11 cellular contexts compared by ENCODE assay signal in genomic region chr5:34695275-34696032, GRCh38. TPM values are rescaled to one million over a fixed set of nuclear protein-coding genes. Genes with fewer than 3 reads are reported as not detected.
DNase-seq lines count a peak whose midpoint lies in the region; ATAC-seq and TF ChIP-seq lines count a peak whose summit lies in the region.
"Had no signal": no experiment of that assay in that cellular context is flagged by ENCODE, and none has a peak within 500 bp of the region (broad histone marks: within the 10 kb centered on the region; RNA-seq: fewer than 3 reads in every experiment).

No MANE protein-coding gene starts in this region.

- H3K4me3 ChIP-seq in AG04450 (ENCODE audit: low read depth, low read length) (no peak overlapping the region; the same call in 1 of the 2 replicates), mucosa of descending colon (no peak overlapping the region)

- CTCF ChIA-PET in AG04450 (lab: Charles Lee) = interaction anchor here (0.7 kb wide), 1 partner anchor 22 kb away, joined by 6 read pairs; no protein-coding TSS in a partner anchor

- H3K4me1 ChIP-seq in mucosa of descending colon (ENCODE audit: low read depth) = peaks cover 9% of the 10 kb centered on the region

- DNase-seq in AG04450 (ENCODE audit: low read depth, low spot score) (no peak), mucosa of descending colon (no peak), NCI-H146 (lab: John Stamatoyannopoulos, UW) (no peak), GM19240 (ENCODE audit: insufficient read length, low spot score) (no peak)
- DNase-seq: head of caudate nucleus, NCI-H526, nucleus accumbens had no signal

- peak overlapping the region; percentile 41 for H3K27ac ChIP-seq in AG04450 (ENCODE audit: low read depth, low read length)

- H3K27me3 ChIP-seq in AG04450 (ENCODE audit: control insufficient read depth, insufficient read depth, low read length) = no peaks in the 10 kb centered on the region

- no peaks in the 10 kb centered on the region for H3K36me3 ChIP-seq in mucosa of descending colon (ENCODE audit: low read depth)

- H3K9me3 ChIP-seq in AG04450 (ENCODE audit: control insufficient read depth, insufficient read depth, low read length) (no peaks in the 10 kb centered on the region), mucosa of descending colon (no peaks in the 10 kb centered on the region)

- TF ChIP-seq CTCF in AG04450 (IDR thresholded peaks at IDR 0.05; ENCODE audit: low read depth, low read length) (no peak), mucosa of descending colon (IDR thresholded peaks at IDR 0.05) (no peak)

- POLR2A ChIA-PET in AG04450 (lab: Yijun Ruan, JAX) = interaction anchor here (0.7 kb wide), 1 partner anchor 109 kb away, joined by 4 read pairs; no protein-coding TSS in a partner anchor

- peak; percentile 64 for ATAC-seq in GM21423 (IDR thresholded peaks at IDR 0.05; ENCODE audit: unreplicated experiment)
- peak; percentile 47 for ATAC-seq in SK-N-SH treated with all-trans-retinoic acid at 6 μM for 48 hours
- peak; percentile 48 for ATAC-seq in mucosa of descending colon
- ATAC-seq in HG03460 (IDR thresholded peaks at IDR 0.05; ENCODE audit: unreplicated experiment) = no peak
- ATAC-seq in HG03135 (IDR thresholded peaks at IDR 0.05; ENCODE audit: unreplicated experiment) = no peak

- intact Hi-C loops in mucosa of descending colon (cut with DNase I, micrococcal nuclease) = no loop called here

TF ChIP-seq in SK-N-SH treated with all-trans-retinoic acid at 6 μM for 48 hours, 23 proteins besides CTCF, POLR2A, EP300 and RAD21:
- TF ChIP-seq GLIS3 (CRISPR knock-in tag; IDR thresholded peaks at IDR 0.05) (no peak), ZFP30 (CRISPR knock-in tag; IDR thresholded peaks at IDR 0.05) (no peak), TCF4 (CRISPR knock-in tag; IDR thresholded peaks at IDR 0.05; ENCODE audit: borderline replicate concordance) (no peak), ZNF8 (CRISPR knock-in tag; IDR thresholded peaks at IDR 0.05) (no peak), ARNTL (CRISPR knock-in tag; IDR thresholded peaks at IDR 0.05; ENCODE audit: borderline replicate concordance, low read depth) (no peak), CSDC2 (CRISPR knock-in tag; IDR thresholded peaks at IDR 0.05) (no peak), BACH2 (CRISPR knock-in tag; IDR thresholded peaks at IDR 0.05; ENCODE audit: borderline replicate concordance) (no peak), SNAI2 (CRISPR knock-in tag; IDR thresholded peaks at IDR 0.05) (no peak), TSHZ2 (CRISPR knock-in tag; IDR thresholded peaks at IDR 0.05) (no peak), POU6F1 (CRISPR knock-in tag; IDR thresholded peaks at IDR 0.05; ENCODE audit: borderline replicate concordance, low read depth) (no peak), ESRRG (CRISPR knock-in tag; IDR thresholded peaks at IDR 0.05) (no peak), ISL1 (CRISPR knock-in tag; IDR thresholded peaks at IDR 0.05) (no peak), ZNF70 (CRISPR knock-in tag; IDR thresholded peaks at IDR 0.05) (no peak), ZFP3 (CRISPR knock-in tag; IDR thresholded peaks at IDR 0.05) (no peak), RARB (CRISPR knock-in tag; IDR thresholded peaks at IDR 0.05) (no peak), OSR1 (CRISPR knock-in tag; IDR thresholded peaks at IDR 0.05) (no peak), PPARA (CRISPR knock-in tag; IDR thresholded peaks at IDR 0.05; ENCODE audit: borderline replicate concordance) (no peak)
- TF ChIP-seq, protein P1, sequence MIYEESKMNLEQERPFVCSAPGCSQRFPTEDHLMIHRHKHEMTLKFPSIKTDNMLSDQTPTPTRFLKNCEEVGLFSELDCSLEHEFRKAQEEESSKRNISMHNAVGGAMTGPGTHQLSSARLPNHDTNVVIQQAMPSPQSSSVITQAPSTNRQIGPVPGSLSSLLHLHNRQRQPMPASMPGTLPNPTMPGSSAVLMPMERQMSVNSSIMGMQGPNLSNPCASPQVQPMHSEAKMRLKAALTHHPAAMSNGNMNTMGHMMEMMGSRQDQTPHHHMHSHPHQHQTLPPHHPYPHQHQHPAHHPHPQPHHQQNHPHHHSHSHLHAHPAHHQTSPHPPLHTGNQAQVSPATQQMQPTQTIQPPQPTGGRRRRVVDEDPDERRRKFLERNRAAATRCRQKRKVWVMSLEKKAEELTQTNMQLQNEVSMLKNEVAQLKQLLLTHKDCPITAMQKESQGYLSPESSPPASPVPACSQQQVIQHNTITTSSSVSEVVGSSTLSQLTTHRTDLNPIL (CRISPR knock-in tag; IDR thresholded peaks at IDR 0.05; ENCODE audit: low read depth) = no peak

RNA-seq across cellular contexts. Expression of gene RAI14, which starts 39.3 kb away (rescaled TPM):
- polyA plus RNA-seq in AG04450 (2011; rRNA removed) = 162 and 211 TPM in 2 replicates
- polyA minus RNA-seq in AG04450 (2011; rRNA and poly(A)+ RNA removed) = 438 and 587 TPM in 2 replicates
- 10 to 100 TPM; 14.0 to 41.0 (median 23.4) TPM for total RNA-seq in mucosa of descending colon

Comparison
In these comparisons a context has a peak if more than half of its experiments do, and no peak if none do; other contexts are left out.
1. ATAC-seq: peak in GM21423 (single experiment), SK-N-SH treated with all-trans-retinoic acid at 6 μM for 48 hours (single experiment) and mucosa of descending colon (single experiment); none in HG03460 (single experiment) and HG03135 (single experiment).